34 cellular contexts compared by ENCODE assay signal in genomic region chr22:35498446-35498845, GRCh38. TPM values are rescaled to one million over a fixed set of nuclear protein-coding genes. Genes with fewer than 3 reads are reported as not detected.
"Had no signal": no experiment of that assay in that cellular context is flagged by ENCODE, and none has a peak within 500 bp of the region (broad histone marks: within the 10 kb centered on the region; RNA-seq: fewer than 3 reads in every experiment).

No MANE protein-coding gene starts in this region.

- H3K9ac ChIP-seq: KMS-11 had no signal

- H3K4me3 ChIP-seq: PC-9 had no signal

- DNase-seq: activated B cell treated with CpG ODN at 0.5 μM for 24 hours; activated CD4-positive, alpha-beta memory T cell treated with anti-CD3 and anti-CD28 coated beads, Interleukin-2, amount 10 ng/mL, durations not matched to agents 7 days and 5 days; activated CD4-positive, alpha-beta T cell treated with anti-CD3 and anti-CD28 coated beads for 48 hours; activated CD4-positive, CD25-positive, alpha-beta regulatory T cell treated with anti-CD3 and anti-CD28 coated beads, Interleukin-2, amount 50 U/mL, for 72 hours; activated CD8-positive, alpha-beta memory T cell treated with anti-CD3 and anti-CD28 coated beads for 24 hours; activated CD8-positive, alpha-beta memory T cell treated with anti-CD3 and anti-CD28 coated beads, Interleukin-2, amount 10 ng/mL, durations not matched to agents 7 days and 5 days; activated CD8-positive, alpha-beta memory T cell treated with anti-CD3 and anti-CD28 coated beads, Interleukin-2, amount 50 U/mL, for 48 hours; activated effector memory CD4-positive, alpha-beta T cell treated with Interleukin-2 at 50 U/mL for 16 hours; activated naive CD4-positive, alpha-beta T cell treated with anti-CD3 and anti-CD28 coated beads, Interleukin-2, amount 10 ng/mL, durations not matched to agents 7 days and 5 days; activated naive CD8-positive, alpha-beta T cell treated with anti-CD3 and anti-CD28 coated beads, Interleukin-2, amount 50 U/mL, for 24 hours; activated T-cell treated with anti-CD3 and anti-CD28 coated beads, Interleukin-2, amount 50 U/mL, for 48 hours; anterior cingulate cortex; MM.1S; MV-4-11; NCI-H1092; NCI-H146; NCI-H187; NCI-H2029 treated with DMSO at 0.1 percent for 48 hours; NCI-H2107; NCI-H2171; NCI-H510A; NCI-H526; NCI-H748 treated with DMSO at 0.1 percent for 48 hours; NK-92 treated with Interleukin-12 subunit alpha and Interleukin-12 subunit beta, amount 100 ng/mL, for 24 hours; PC-9; SIG-M5; SW 1271; T-helper 1 cell; T-helper 2 cell; T-helper 9 cell had no signal

- ATAC-seq: activated CD8-positive, alpha-beta memory T cell treated with anti-CD3 and anti-CD28 coated beads, Interleukin-2, amount 10 ng/mL, durations not matched to agents 7 days and 5 days; activated naive CD8-positive, alpha-beta T cell treated with anti-CD3 and anti-CD28 coated beads, Interleukin-2, amount 50 U/mL, for 24 hours; Right ventricle myocardium inferior had no signal

- H3K27ac ChIP-seq: KMS-11, PC-9, RWPE1, VCaP had no signal

RNA-seq across cellular contexts. Expression of gene RASD2, which starts 42.2 kb away (rescaled TPM):
- total RNA-seq: activated B cell treated with CpG ODN at 0.5 μM for 24 hours; activated CD4-positive, alpha-beta memory T cell treated with anti-CD3 and anti-CD28 coated beads, Interleukin-2, amount 10 ng/mL, durations not matched to agents 7 days and 5 days had no signal
